ENCODE assay signal across 8 cellular contexts in genomic region chr17:3695723-3696411, GRCh38. TPM values are rescaled to one million over a fixed set of nuclear protein-coding genes. Genes with fewer than 3 reads are reported as not detected.
A peak's percentile ranks its signal among the peaks of the same experiment; 100 is the strongest.
DNase-seq lines count a peak whose midpoint lies in the region; ATAC-seq and TF ChIP-seq lines count a peak whose summit lies in the region.

P2RX5 (minus strand) TSS chr17:3696155; CDS start chr17:3696005, 150 bp downstream.

- DNase-seq in NCI-H2227 (lab: John Stamatoyannopoulos, UW; ENCODE audit: unreplicated experiment) (peak; percentile 17), NCI-H2227 treated with DMSO at 0.1 percent for 48 hours (lab: John Stamatoyannopoulos, UW) (no peak), SJCRH30 (no peak), astrocyte of the cerebellum (ENCODE audit: low read depth) (no peak), immature natural killer cell (peak; percentile 45 to 60 (median 53))
- DNase-seq in stimulated activated CD4-positive, alpha-beta T cell treated with anti-CD3 and anti-CD28 coated beads, Interleukin-4, amount 100 ng/mL, for 1 hour, result peak; percentile 40
- no peak for DNase-seq in effector CD8-positive, alpha-beta T cell (lab: John Stamatoyannopoulos, UW)

- in situ Hi-C loops in astrocyte of the cerebellum (cut with HindIII; ENCODE audit: low sequenced_read_pairs), result no loop called here

- peak within 1 kb of the TSS; percentile 30 to 86 (median 66) for H3K27ac Mint-ChIP-seq in immature natural killer cell

- TF ChIP-seq CTCF in astrocyte of the cerebellum (IDR thresholded peaks at IDR 0.05; ENCODE audit: low read depth, low read length, missing control alignments), result no peak

- H3K36me3 Mint-ChIP-seq in immature natural killer cell, result peaks cover 0 to 4% (median 0%) of the 10 kb centered on the region in 3 donors

- no peaks in the 10 kb centered on the region for H3K27me3 ChIP-seq in SJCRH30

- H3K36me3 ChIP-seq in SJCRH30, result no peaks in the 10 kb centered on the region

- peaks cover 3 to 9% (median 6%) of the 10 kb centered on the region in 3 donors for H3K27me3 Mint-ChIP-seq in immature natural killer cell (ENCODE audit: low read depth in 3 of 3)

- peaks cover 32 to 33% of the 10 kb centered on the region in 2 donors for H3K4me1 Mint-ChIP-seq in immature natural killer cell

- H3K4me1 ChIP-seq in SJCRH30, result peaks cover 7% of the 10 kb centered on the region; the same call in 1 of the 2 replicates

- peak within 1 kb of the TSS; percentile 45 for H3K4me3 ChIP-seq in SJCRH30
- H3K4me3 ChIP-seq in astrocyte of the cerebellum (ENCODE audit: low read depth, low read length), result peak within 1 kb of the TSS; percentile 39

- no peak for ATAC-seq in GM19328 (IDR thresholded peaks at IDR 0.05; ENCODE audit: unreplicated experiment)

- H3K4me3 Mint-ChIP-seq in immature natural killer cell, result peak within 1 kb of the TSS; percentile 83 to 92 (median 92)

- no peaks in the 10 kb centered on the region for H3K9me3 ChIP-seq in SJCRH30 (replicated peaks)

- H3K9me3 Mint-ChIP-seq in immature natural killer cell, result no peaks in the 10 kb centered on the region

- H3K27ac ChIP-seq in SJCRH30, result peak within 1 kb of the TSS; percentile 57

RNA-seq across cellular contexts. Expression of gene P2RX5, which starts in this region (rescaled TPM):
- 1.2 and 3.0 TPM in 2 replicates for total RNA-seq in SJCRH30 (2014; rRNA removed; shearing (Covaris generic))
- polyA plus RNA-seq in immature natural killer cell, result 1 to 10 TPM; 5.9 to 8.9 (median 8.4) TPM

Comparison
In these comparisons a context has a peak if more than half of its experiments do, and no peak if none do; other contexts are left out.
1. DNase-seq: peak in NCI-H2227 (single experiment), immature natural killer cell (3 of 3) and stimulated activated CD4-positive, alpha-beta T cell treated with anti-CD3 and anti-CD28 coated beads, Interleukin-4, amount 100 ng/mL, for 1 hour (single experiment); none in NCI-H2227 treated with DMSO at 0.1 percent for 48 hours (single experiment), SJCRH30 (0 of 2), astrocyte of the cerebellum (single experiment) and effector CD8-positive, alpha-beta T cell (single experiment).